ENCODE assay signal across 10 cellular contexts in the genomic region with DNA sequence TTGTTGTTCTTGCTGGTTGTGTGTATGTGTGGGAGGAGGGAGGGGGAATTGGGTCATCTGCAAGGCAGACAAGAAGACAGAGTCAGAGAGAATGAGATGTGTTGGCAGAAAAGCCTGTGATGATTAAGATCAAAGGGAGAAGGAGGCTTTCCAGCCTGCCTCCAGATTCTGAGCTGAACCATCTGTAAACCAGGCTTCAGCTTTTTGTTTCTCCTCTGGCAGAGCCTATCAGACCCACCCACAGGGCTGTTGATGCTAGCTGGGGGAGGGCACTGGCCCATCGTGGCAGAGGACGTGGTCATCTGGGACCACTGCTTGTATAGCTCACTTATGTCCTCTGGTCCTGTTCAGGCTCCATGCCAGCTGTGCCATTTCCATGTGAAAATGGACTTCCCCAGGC. TPM values are rescaled to one million over a fixed set of nuclear protein-coding genes. Genes with fewer than 3 reads are reported as not detected.
DNase-seq lines count a peak whose midpoint lies in the region; ATAC-seq and TF ChIP-seq lines count a peak whose summit lies in the region.
"Had no signal": no experiment of that assay in that cellular context is flagged by ENCODE, and none has a peak within 500 bp of the region (broad histone marks: within the 10 kb centered on the region; RNA-seq: fewer than 3 reads in every experiment).

No MANE protein-coding gene starts in this region.

- H3K36me3 Mint-ChIP-seq in T-helper 1 cell treated with Interleukin-12 subunit alpha and Interleukin-12 subunit beta and Interleukin-4 antibody, amounts not matched to agents 30 μg/mL and 1 μg/mL, for 36 hours (ENCODE audit: low read depth), result no peaks in the 10 kb centered on the region
- no peaks in the 10 kb centered on the region for H3K36me3 Mint-ChIP-seq in chondrocyte (ENCODE audit: low read depth)

- H4K20me1 ChIP-seq in BLaER1, result no peaks in the 10 kb centered on the region

- peaks cover 48% of the 10 kb centered on the region for H3K4me1 ChIP-seq in BLaER1
- H3K4me1 ChIP-seq: pancreas had no signal

- DNase-seq in chondrocyte (ENCODE audit: low spot score) (no peak), occipital lobe (lab: John Stamatoyannopoulos, UW) (peak; percentile 55), GM20000 (ENCODE audit: low spot score) (no peak), head of caudate nucleus (no peak), mesenteric fat pad (ENCODE audit: low spot score) (no peak)
- DNase-seq: pancreas had no signal

- no peak overlapping the region for H3K9ac ChIP-seq in BLaER1

- H3K27ac Mint-ChIP-seq in T-helper 1 cell treated with Interleukin-12 subunit alpha and Interleukin-12 subunit beta and Interleukin-4 antibody, amounts not matched to agents 30 μg/mL and 1 μg/mL, for 36 hours, result peak overlapping the region; percentile 61
- peak overlapping the region; percentile 47 for H3K27ac Mint-ChIP-seq in chondrocyte (ENCODE audit: unreplicated experiment)

- H3K4me3 ChIP-seq in BLaER1, result no peak overlapping the region
- H3K4me3 ChIP-seq: pancreas had no signal

- intact Hi-C loops in head of caudate nucleus (cut with DNase I), result no loop called here

- peaks cover 36% of the 10 kb centered on the region for H3K4me1 Mint-ChIP-seq in T-helper 1 cell treated with Interleukin-12 subunit alpha and Interleukin-12 subunit beta and Interleukin-4 antibody, amounts not matched to agents 30 μg/mL and 1 μg/mL, for 36 hours (ENCODE audit: low read depth)
- H3K4me1 Mint-ChIP-seq in chondrocyte (ENCODE audit: low read depth), result peaks cover 28% of the 10 kb centered on the region

- H3K27me3 ChIP-seq in BLaER1, result no peaks in the 10 kb centered on the region
- H3K27me3 ChIP-seq: pancreas had no signal

- no peaks in the 10 kb centered on the region for H3K36me3 ChIP-seq in BLaER1
- H3K36me3 ChIP-seq: pancreas had no signal

- TF ChIP-seq CTCF in chondrocyte (IDR thresholded peaks at IDR 0.05) (no peak), GM20000 (IDR thresholded peaks at IDR 0.05; ENCODE audit: extremely low read depth, missing control alignments) (no peak)

- 0 out of 2 replicates have a peak overlapping the region, but pooled peaks have one; percentile 9 for H3K4me2 ChIP-seq in BLaER1

- no peak overlapping the region for H3K27ac ChIP-seq in BLaER1
- H3K27ac ChIP-seq: epithelial cell of prostate, pancreas had no signal

- H3K9me3 ChIP-seq in BLaER1, result peaks cover 12% of the 10 kb centered on the region
- H3K9me3 ChIP-seq: pancreas had no signal

- ATAC-seq in HG03196 (IDR thresholded peaks at IDR 0.05; ENCODE audit: unreplicated experiment), result no peak
- ATAC-seq: pancreas had no signal

- H3K4me3 Mint-ChIP-seq in T-helper 1 cell treated with Interleukin-12 subunit alpha and Interleukin-12 subunit beta and Interleukin-4 antibody, amounts not matched to agents 30 μg/mL and 1 μg/mL, for 36 hours, result peak overlapping the region; percentile 8
- no peak overlapping the region for H3K4me3 Mint-ChIP-seq in chondrocyte (ENCODE audit: unreplicated experiment)

- H3K9me3 Mint-ChIP-seq in T-helper 1 cell treated with Interleukin-12 subunit alpha and Interleukin-12 subunit beta and Interleukin-4 antibody, amounts not matched to agents 30 μg/mL and 1 μg/mL, for 36 hours, result no peaks in the 10 kb centered on the region
- peaks cover 2% of the 10 kb centered on the region for H3K9me3 Mint-ChIP-seq in chondrocyte (ENCODE audit: low read depth)

- no peaks in the 10 kb centered on the region for H3K27me3 Mint-ChIP-seq in T-helper 1 cell treated with Interleukin-12 subunit alpha and Interleukin-12 subunit beta and Interleukin-4 antibody, amounts not matched to agents 30 μg/mL and 1 μg/mL, for 36 hours (ENCODE audit: low read depth)
- H3K27me3 Mint-ChIP-seq in chondrocyte (ENCODE audit: low read depth), result no peaks in the 10 kb centered on the region

RNA-seq across cellular contexts. Expression of a gene that starts 27.6 kb away (rescaled TPM):
- 250 to 264 TPM (median 264 TPM) in 3 replicates for total RNA-seq in chondrocyte
- total RNA-seq in occipital lobe, result 23.9 TPM
- total RNA-seq in mesenteric fat pad, result 409 TPM

RNA-seq across cellular contexts. Expression of a gene that starts 45.4 kb away (rescaled TPM):
- total RNA-seq in chondrocyte (3.7 to 6.1 TPM (median 5.6 TPM) in 3 replicates), occipital lobe (0.94 TPM), mesenteric fat pad (7.3 TPM)

Comparison
In these comparisons a context has a peak if more than half of its experiments do, and no peak if none do; other contexts are left out.
1. RNA of a gene that starts 27.6 kb away (total RNA-seq): 409 TPM in mesenteric fat pad (single experiment) and 250 to 264 TPM in chondrocyte; 23.9 TPM in occipital lobe (single experiment); every median in the first group is over 10 times any median in the second.